In the genomic region with DNA sequence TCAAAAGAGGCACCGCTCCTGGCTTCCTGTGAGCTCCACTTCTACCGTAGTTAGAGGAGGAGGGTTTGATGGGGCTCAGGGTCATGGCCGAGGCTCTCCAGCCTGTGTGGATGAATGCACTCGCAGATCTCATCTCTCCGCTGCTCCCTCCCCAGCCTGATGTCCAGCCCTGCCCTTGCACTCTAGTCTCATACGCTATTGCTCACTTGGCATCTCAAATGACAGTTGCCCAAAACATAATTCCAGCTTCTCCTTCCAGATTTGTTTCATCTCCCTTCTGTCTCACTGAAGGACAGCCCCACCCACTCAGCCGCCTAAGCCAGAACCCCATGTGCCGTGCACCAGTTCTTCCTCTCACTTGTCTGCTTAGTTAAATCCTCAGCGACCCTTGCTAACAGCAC, we compare ENCODE assay signal across 24 cellular contexts. TPM values are rescaled to one million over a fixed set of nuclear protein-coding genes. Genes with fewer than 3 reads are reported as not detected.
A peak's percentile ranks its signal among the peaks of the same experiment; 100 is the strongest.
DNase-seq lines count a peak whose midpoint lies in the region; ATAC-seq and TF ChIP-seq lines count a peak whose summit lies in the region.
"Had no signal": no experiment of that assay in that cellular context is flagged by ENCODE, and none has a peak within 500 bp of the region (broad histone marks: within the 10 kb centered on the region; RNA-seq: fewer than 3 reads in every experiment).

No MANE protein-coding gene starts in this region.

- H3K4me1 Mint-ChIP-seq in GM23338: peaks cover 19% of the 10 kb centered on the region
- peaks cover 58% of the 10 kb centered on the region for H3K4me1 Mint-ChIP-seq in brain
- H3K4me1 Mint-ChIP-seq: activated CD4-positive, alpha-beta T cell treated with anti-CD3 and anti-CD28 coated beads, Interleukin-2, amount 10 ng/mL, durations not matched to agents 24 days and 14 days; activated naive CD8-positive, alpha-beta T cell treated with anti-CD3 and anti-CD28 coated beads, Interleukin-2, amount 50 U/mL, for 24 hours had no signal

- intact Hi-C loops in right cardiac atrium (cut with DNase I) (no loop called here), sciatic nerve (cut with DNase I) (no loop called here)

- no peaks in the 10 kb centered on the region for H4K20me1 ChIP-seq in GM23338 (replicated peaks; ENCODE audit: insufficient read depth)

- H3K9me3 Mint-ChIP-seq in GM23338 (no peaks in the 10 kb centered on the region), brain (peaks cover 0 to 3% (median 0%) of the 10 kb centered on the region in 5 experiments)
- H3K9me3 Mint-ChIP-seq: activated CD4-positive, alpha-beta T cell treated with anti-CD3 and anti-CD28 coated beads, Interleukin-2, amount 10 ng/mL, durations not matched to agents 24 days and 14 days; activated naive CD8-positive, alpha-beta T cell treated with anti-CD3 and anti-CD28 coated beads, Interleukin-2, amount 50 U/mL, for 24 hours; activated T-helper 2 cell treated with anti-CD3 and anti-CD28 coated beads, Interferon-gamma antibody, Interleukin-2, Interleukin-4, amounts not matched to agents 10 μg/mL and 5 μg/mL and 100 μg/mL, durations not matched to agents 14 hours and 24 hours and 36 hours; mesothelial cell of epicardium; natural killer cell treated with Interleukin-12 subunit alpha and Interleukin-12 subunit beta and Interleukin-15 and Interleukin-18, amount 100 ng/mL, for 72 hours had no signal

- no peaks in the 10 kb centered on the region for H3K36me3 Mint-ChIP-seq in GM23338 (ENCODE audit: low read depth)
- no peaks in the 10 kb centered on the region for H3K36me3 Mint-ChIP-seq in brain
- H3K36me3 Mint-ChIP-seq: mesothelial cell of epicardium; natural killer cell treated with Interleukin-12 subunit alpha and Interleukin-12 subunit beta and Interleukin-15 and Interleukin-18, amount 100 ng/mL, for 72 hours had no signal

- no peak for TF ChIP-seq CTCF in GM23338 (conservative IDR thresholded peaks at IDR 0.05; ENCODE audit: low read depth in 2 of 2)
- TF ChIP-seq CTCF in brain (conservative IDR thresholded peaks at IDR 0.05): no peak

- 40% methylated on average over 9 of the region's 9 CpGs for WGBS in right cardiac atrium

- DNase-seq in GM23338 (ENCODE audit: low spot score) (no peak), right cardiac atrium (peak in 2 of 3 donors; percentile 61 to 69), sciatic nerve (ENCODE audit: low spot score) (no peak), putamen (ENCODE audit: low spot score) (no peak), NCI-H446 (lab: John Stamatoyannopoulos, UW) (no peak)
- no peak for DNase-seq in activated CD4-positive, alpha-beta T cell treated with anti-CD3 and anti-CD28 coated beads for 4 hours
- no peak for DNase-seq in activated CD4-positive, alpha-beta T cell treated with anti-CD3 and anti-CD28 coated beads, Interleukin-2, amount 50 U/mL, for 1 hour
- DNase-seq: activated CD4-positive, alpha-beta T cell treated with anti-CD3 and anti-CD28 coated beads, Interleukin-2, amount 10 ng/mL, durations not matched to agents 24 days and 14 days; activated naive CD8-positive, alpha-beta T cell treated with anti-CD3 and anti-CD28 coated beads, Interleukin-2, amount 50 U/mL, for 24 hours; dermis blood vessel endothelial cell; foreskin keratinocyte; HFFc6; NCI-H510A; stimulated activated CD4-positive, alpha-beta T cell treated with anti-CD3 and anti-CD28 coated beads, Interleukin-15, amount 100 ng/mL, for 24 hours had no signal

- no peaks in the 10 kb centered on the region for H3F3A ChIP-seq in GM23338 (replicated peaks; ENCODE audit: low read depth)

- H3K9me2 ChIP-seq in GM23338 (ENCODE audit: insufficient read depth): no peaks in the 10 kb centered on the region

- H3K79me2 ChIP-seq in GM23338 (replicated peaks; ENCODE audit: insufficient read depth): no peaks in the 10 kb centered on the region

- peak overlapping the region; percentile 59 for H2AFZ ChIP-seq in GM23338

- H3K27ac Mint-ChIP-seq in GM23338: no peak overlapping the region
- H3K27ac Mint-ChIP-seq in brain: peak overlapping the region in 4 of 5 experiments; percentile 15 to 82 (median 43)
- H3K27ac Mint-ChIP-seq: activated CD4-positive, alpha-beta T cell treated with anti-CD3 and anti-CD28 coated beads, Interleukin-2, amount 10 ng/mL, durations not matched to agents 24 days and 14 days; activated naive CD8-positive, alpha-beta T cell treated with anti-CD3 and anti-CD28 coated beads, Interleukin-2, amount 50 U/mL, for 24 hours; activated T-helper 2 cell treated with anti-CD3 and anti-CD28 coated beads, Interferon-gamma antibody, Interleukin-2, Interleukin-4, amounts not matched to agents 10 μg/mL and 5 μg/mL and 100 μg/mL, durations not matched to agents 14 hours and 24 hours and 36 hours; HFFc6; mesothelial cell of epicardium; natural killer cell treated with Interleukin-12 subunit alpha and Interleukin-12 subunit beta and Interleukin-15 and Interleukin-18, amount 100 ng/mL, for 72 hours had no signal

- H3K27me3 Mint-ChIP-seq in GM23338 (ENCODE audit: insufficient read depth, low read depth, poor library complexity) (no peaks in the 10 kb centered on the region), brain (peaks cover 4% of the 10 kb centered on the region)
- H3K27me3 Mint-ChIP-seq: activated naive CD8-positive, alpha-beta T cell treated with anti-CD3 and anti-CD28 coated beads, Interleukin-2, amount 50 U/mL, for 24 hours had no signal

- H3K4me2 ChIP-seq in GM23338: no peak overlapping the region

- no peaks in the 10 kb centered on the region for H3K4me1 ChIP-seq in GM23338 (ENCODE audit: insufficient read depth)
- H3K4me1 ChIP-seq in right cardiac atrium (ENCODE audit: control insufficient read depth, insufficient read depth, low read length): peaks cover 7% of the 10 kb centered on the region
- H3K4me1 ChIP-seq: foreskin keratinocyte had no signal

- no peak overlapping the region for H3K27ac ChIP-seq in GM23338 (ENCODE audit: low read depth)
- H3K27ac ChIP-seq in right cardiac atrium (ENCODE audit: low read length): no peak overlapping the region
- H3K27ac ChIP-seq: C4-2B, cardiac muscle cell, epithelial cell of prostate, foreskin keratinocyte had no signal

- H3K36me3 ChIP-seq in GM23338 (ENCODE audit: insufficient read depth): no peaks in the 10 kb centered on the region
- H3K36me3 ChIP-seq: cardiac muscle cell had no signal

- peak; percentile 50 for ATAC-seq in GM23338
- peak; percentile 35 to 58 for ATAC-seq in right cardiac atrium
- peak; percentile 70 for ATAC-seq in sciatic nerve
- ATAC-seq: activated naive CD8-positive, alpha-beta T cell treated with anti-CD3 and anti-CD28 coated beads, Interleukin-2, amount 50 U/mL, for 24 hours; foreskin keratinocyte had no signal

- H3K4me3 Mint-ChIP-seq in GM23338 (no peak overlapping the region), brain (peak overlapping the region in 1 of 5 experiments; percentile 12)
- H3K4me3 Mint-ChIP-seq: activated CD4-positive, alpha-beta T cell treated with anti-CD3 and anti-CD28 coated beads, Interleukin-2, amount 10 ng/mL, durations not matched to agents 24 days and 14 days; activated naive CD8-positive, alpha-beta T cell treated with anti-CD3 and anti-CD28 coated beads, Interleukin-2, amount 50 U/mL, for 24 hours; HFFc6; mesothelial cell of epicardium; natural killer cell treated with Interleukin-12 subunit alpha and Interleukin-12 subunit beta and Interleukin-15 and Interleukin-18, amount 100 ng/mL, for 72 hours had no signal

- no peaks in the 10 kb centered on the region for H3K9me3 ChIP-seq in right cardiac atrium (ENCODE audit: control insufficient read depth, low read length)

- H3K27me3 ChIP-seq in GM23338 (ENCODE audit: insufficient read depth): no peaks in the 10 kb centered on the region
- H3K27me3 ChIP-seq in right cardiac atrium (ENCODE audit: control insufficient read depth, insufficient read depth): no peaks in the 10 kb centered on the region
- H3K27me3 ChIP-seq: cardiac muscle cell had no signal

- no peak overlapping the region for H3K4me3 ChIP-seq in GM23338
- no peak overlapping the region for H3K4me3 ChIP-seq in right cardiac atrium (ENCODE audit: low read length)
- H3K4me3 ChIP-seq: cardiac muscle cell had no signal

TF ChIP-seq in GM23338, 12 proteins besides CTCF, POLR2A, EP300 and RAD21:
- TF ChIP-seq ZNF331 (CRISPR knock-in tag; IDR thresholded peaks at IDR 0.05; ENCODE audit: low read depth) (no peak), JUNB (IDR thresholded peaks at IDR 0.05; ENCODE audit: unreplicated experiment) (no peak), STAT1 (IDR thresholded peaks at IDR 0.05; ENCODE audit: unreplicated experiment) (no peak), NANOG (IDR thresholded peaks at IDR 0.05; ENCODE audit: borderline replicate concordance) (no peak), CREB1 (CRISPR knock-in tag; IDR thresholded peaks at IDR 0.05; ENCODE audit: low read depth) (no peak), ZNF114 (CRISPR knock-in tag; IDR thresholded peaks at IDR 0.05) (no peak), POLR2AphosphoS5 (IDR thresholded peaks at IDR 0.05; ENCODE audit: low read depth) (no peak), EZH2phosphoT487 (IDR thresholded peaks at IDR 0.05; ENCODE audit: unreplicated experiment) (no peak)

RNA-seq across cellular contexts. Expression of a gene that starts 22.8 kb away (rescaled TPM):
- 5.1 and 6.5 TPM in 2 replicates for total RNA-seq in GM23338 (2014; rRNA removed; shearing (Covaris generic))
- polyA plus RNA-seq in GM23338 (2016; fragmentation: Nextera tagmentation; extraction: Ambion mirVana) (3.5 and 4.3 TPM in 2 replicates), brain (ENCODE audit: insufficient read depth, low read depth, low replicate concordance) (143 TPM), right cardiac atrium (16.7 TPM)
- total RNA-seq in right cardiac atrium (10 to 100 TPM in 2 of 4 donors, 1 to 10 TPM in 2; 6.0 to 16.0 (median 10.3) TPM), sciatic nerve (45.6 TPM)
- total RNA-seq: activated CD4-positive, alpha-beta T cell treated with anti-CD3 and anti-CD28 coated beads, Interleukin-2, amount 10 ng/mL, durations not matched to agents 24 days and 14 days; activated T-helper 2 cell treated with anti-CD3 and anti-CD28 coated beads, Interferon-gamma antibody, Interleukin-2, Interleukin-4, amounts not matched to agents 10 μg/mL and 5 μg/mL and 100 μg/mL, durations not matched to agents 14 hours and 24 hours and 36 hours; dermis blood vessel endothelial cell; HFFc6; LHCN-M2; natural killer cell treated with Interleukin-12 subunit alpha and Interleukin-12 subunit beta and Interleukin-15 and Interleukin-18, amount 100 ng/mL, for 72 hours; pulmonary artery endothelial cell had no signal
- polyA plus RNA-seq: AG04450 had no signal

Comparison
In these comparisons a context has a peak if more than half of its experiments do, and no peak if none do; other contexts are left out.
1. DNase-seq: peak in right cardiac atrium (2 of 3); none in GM23338 (single experiment), sciatic nerve (single experiment), putamen (single experiment), activated CD4-positive, alpha-beta T cell treated with anti-CD3 and anti-CD28 coated beads for 4 hours (0 of 2), NCI-H446 (0 of 2) and activated CD4-positive, alpha-beta T cell treated with anti-CD3 and anti-CD28 coated beads, Interleukin-2, amount 50 U/mL, for 1 hour (single experiment).
2. Peak in every context shown above with its lines, with median percentiles within 50 percentile points of each other: ATAC-seq.